Comparison of ENCODE assay signal across 11 cellular contexts in the genomic region with DNA sequence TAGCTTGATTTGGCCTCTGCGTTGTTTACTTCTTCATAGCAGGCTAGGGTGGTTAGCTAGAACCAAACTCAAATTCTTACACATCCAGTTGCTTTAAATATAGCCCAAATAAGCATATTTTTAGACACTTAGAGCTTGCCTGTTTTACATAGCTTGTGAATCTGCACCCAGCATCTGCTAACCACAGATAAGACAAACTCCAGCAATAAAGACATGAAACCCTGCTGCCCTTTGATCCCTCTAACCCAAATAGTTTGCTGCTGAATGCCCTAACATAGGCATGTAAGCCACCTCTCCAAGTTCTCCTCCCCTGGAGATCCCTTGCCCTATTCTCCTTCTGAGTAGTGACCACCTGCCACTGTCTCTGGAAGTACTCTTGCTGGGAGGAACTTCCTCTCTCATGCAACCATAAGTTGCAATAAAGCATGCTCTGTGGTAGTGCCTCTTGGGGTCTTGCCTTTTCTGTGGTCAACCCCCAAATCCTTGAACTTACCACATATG.
DNase-seq lines count a peak whose midpoint lies in the region; ATAC-seq and TF ChIP-seq lines count a peak whose summit lies in the region.
"Had no signal": no experiment of that assay in that cellular context is flagged by ENCODE, and none has a peak within 500 bp of the region (broad histone marks: within the 10 kb centered on the region; RNA-seq: fewer than 3 reads in every experiment).

No MANE protein-coding gene starts in this region.

- peak overlapping the region; percentile 16 for H3K27ac ChIP-seq in cingulate gyrus (ENCODE audit: low read depth, low read length)
- H3K27ac ChIP-seq in naive thymus-derived CD4-positive, alpha-beta T cell (ENCODE audit: low read depth, low read length) = no peak overlapping the region
- no peak overlapping the region for H3K27ac ChIP-seq in effector memory CD4-positive, alpha-beta T cell (ENCODE audit: insufficient read depth, low read length, poor library complexity, severe bottlenecking)

- intact Hi-C loops in naive thymus-derived CD4-positive, alpha-beta T cell (cut with micrococcal nuclease) = no loop called here

- DNase-seq in kidney tubule cell (ENCODE audit: low spot score) (no peak), HEK293T (ENCODE audit: extremely low spot score) (no peak)
- DNase-seq in naive thymus-derived CD4-positive, alpha-beta T cell = no peak
- no peak for DNase-seq in effector memory CD4-positive, alpha-beta T cell
- DNase-seq: NCI-H446 treated with DMSO at 0.1 percent for 48 hours, SW 1271 had no signal

- POLR2A ChIA-PET in naive thymus-derived CD4-positive, alpha-beta T cell (lab: Charles Lee) = no interaction called here
- POLR2A ChIA-PET in HEK293T (lab: Yijun Ruan, JAX) = no interaction called here

- H3K4me1 ChIP-seq in naive thymus-derived CD4-positive, alpha-beta T cell (ENCODE audit: control insufficient read depth in 2 of 2, insufficient read depth in 2 of 2, low read length in 2 of 2) = no peaks in the 10 kb centered on the region
- no peaks in the 10 kb centered on the region for H3K4me1 ChIP-seq in effector memory CD4-positive, alpha-beta T cell (ENCODE audit: control insufficient read depth, insufficient read depth, low read length, poor library complexity, severe bottlenecking)

- H3K36me3 Mint-ChIP-seq in naive thymus-derived CD4-positive, alpha-beta T cell = peaks cover 0 to 10% (median 6%) of the 10 kb centered on the region in 5 donors

- H3K9me3 Mint-ChIP-seq in naive thymus-derived CD4-positive, alpha-beta T cell = peaks cover 0 to 7% (median 3%) of the 10 kb centered on the region in 11 donors

- no peak overlapping the region for H3K27ac Mint-ChIP-seq in naive thymus-derived CD4-positive, alpha-beta T cell

- no peaks in the 10 kb centered on the region for H3K36me3 ChIP-seq in naive thymus-derived CD4-positive, alpha-beta T cell (ENCODE audit: control insufficient read depth in 2 of 3, insufficient read depth in 3 of 3, low read length in 3 of 3)
- no peaks in the 10 kb centered on the region for H3K36me3 ChIP-seq in effector memory CD4-positive, alpha-beta T cell (ENCODE audit: control insufficient read depth, insufficient read depth, low read length)

- CTCF ChIA-PET in naive thymus-derived CD4-positive, alpha-beta T cell (lab: Charles Lee) = no interaction called here
- CTCF ChIA-PET in HEK293T (lab: Yijun Ruan, JAX) = interaction anchor here (0.6 kb wide), 1 partner anchor 520 kb away, joined by 4 read pairs; no protein-coding TSS in a partner anchor

- H3K4me3 ChIP-seq in naive thymus-derived CD4-positive, alpha-beta T cell (ENCODE audit: low read length) = no peak overlapping the region
- H3K4me3 ChIP-seq in effector memory CD4-positive, alpha-beta T cell (ENCODE audit: insufficient read depth, low read depth, low read length, poor library complexity, severe bottlenecking) = no peak overlapping the region
- H3K4me3 ChIP-seq: K562 had no signal

- H3K9me3 ChIP-seq in naive thymus-derived CD4-positive, alpha-beta T cell (ENCODE audit: control insufficient read depth in 2 of 3, low read length in 3 of 3) = no peaks in the 10 kb centered on the region
- H3K9me3 ChIP-seq in effector memory CD4-positive, alpha-beta T cell (ENCODE audit: control insufficient read depth, low read length) = no peaks in the 10 kb centered on the region

- no peaks in the 10 kb centered on the region for H3K27me3 Mint-ChIP-seq in naive thymus-derived CD4-positive, alpha-beta T cell

- H3K4me1 Mint-ChIP-seq in naive thymus-derived CD4-positive, alpha-beta T cell = no peaks in the 10 kb centered on the region

- ATAC-seq in GM18861 (IDR thresholded peaks at IDR 0.05; ENCODE audit: unreplicated experiment) = peak; percentile 78
- ATAC-seq in GM21576 (IDR thresholded peaks at IDR 0.05; ENCODE audit: unreplicated experiment) = peak; percentile 81
- ATAC-seq in HG03175 (IDR thresholded peaks at IDR 0.05; ENCODE audit: unreplicated experiment) = peak; percentile 82
- no peak for ATAC-seq in naive thymus-derived CD4-positive, alpha-beta T cell
- ATAC-seq: K562 had no signal

- H3K4me3 Mint-ChIP-seq in naive thymus-derived CD4-positive, alpha-beta T cell = no peak overlapping the region

- no peaks in the 10 kb centered on the region for H3K27me3 ChIP-seq in naive thymus-derived CD4-positive, alpha-beta T cell (ENCODE audit: control insufficient read depth in 2 of 2, insufficient read depth in 2 of 2, low read length in 2 of 2)
- no peaks in the 10 kb centered on the region for H3K27me3 ChIP-seq in effector memory CD4-positive, alpha-beta T cell (replicated peaks; ENCODE audit: control insufficient read depth, insufficient read depth, low read length, poor library complexity, severe bottlenecking)

TF ChIP-seq in HEK293T, 16 proteins besides CTCF, POLR2A, EP300 and RAD21:
- TF ChIP-seq ARNT (IDR thresholded peaks at IDR 0.05) (no peak), NFRKB (IDR thresholded peaks at IDR 0.05) (no peak), HDGF (IDR thresholded peaks at IDR 0.05; ENCODE audit: borderline replicate concordance) (no peak), FOXM1 (IDR thresholded peaks at IDR 0.05; ENCODE audit: borderline replicate concordance) (no peak), SUZ12 (IDR thresholded peaks at IDR 0.05) (no peak), CTBP1 (IDR thresholded peaks at IDR 0.05; ENCODE audit: borderline replicate concordance) (no peak), TARDBP (IDR thresholded peaks at IDR 0.05) (no peak), SP1 (IDR thresholded peaks at IDR 0.05) (no peak)
